ENCODE assay signal across 8 cellular contexts in the genomic region with DNA sequence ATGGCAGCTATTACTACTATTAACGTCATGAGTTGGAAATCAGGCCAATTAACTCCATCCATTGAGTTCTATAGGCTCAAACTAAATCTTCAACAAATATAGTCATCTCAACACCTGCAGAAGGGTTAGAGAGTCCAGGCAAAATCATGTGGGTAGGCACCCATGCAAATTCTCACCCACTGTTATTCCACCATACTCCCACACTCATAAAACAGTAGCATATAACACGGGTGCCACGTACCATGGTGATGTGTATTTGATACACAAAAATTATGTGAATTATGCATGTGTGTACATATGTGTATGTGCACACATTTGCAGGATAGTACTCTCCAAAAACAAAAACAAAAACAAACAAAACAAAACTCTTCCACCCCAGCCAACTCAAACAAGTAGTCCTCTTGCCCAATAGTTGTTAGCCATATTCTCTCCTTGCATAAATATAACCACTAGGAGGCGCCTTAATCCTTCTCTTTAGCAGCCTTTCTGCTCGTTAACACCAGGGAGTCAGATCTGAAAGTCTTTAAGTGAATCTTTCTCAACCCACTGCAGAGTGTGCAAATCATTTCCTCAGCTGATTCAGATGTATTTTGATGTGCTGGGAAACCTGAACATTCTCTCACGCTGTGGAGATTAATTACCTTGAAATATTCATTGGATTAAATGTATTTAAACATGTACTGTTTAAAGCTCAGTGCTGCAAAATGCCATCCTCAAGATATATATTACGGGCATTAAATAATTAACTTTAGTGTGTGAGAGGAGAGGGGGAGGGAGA. TPM values are rescaled to one million over a fixed set of nuclear protein-coding genes. Genes with fewer than 3 reads are reported as not detected.
DNase-seq lines count a peak whose midpoint lies in the region; ATAC-seq, FAIRE-seq and TF ChIP-seq lines count a peak whose summit lies in the region.

No MANE protein-coding gene starts in this region.

- DNase-seq in ELR (ENCODE audit: low read depth) (peak; percentile 83), KG1 (lab: John Stamatoyannopoulos, UW) (peak; percentile 45), NOMO-1 treated with dmso at 0.1 percent for 144 hours (lab: John Stamatoyannopoulos, UW; ENCODE audit: unreplicated experiment) (peak; percentile 91), breast epithelium (ENCODE audit: low spot score in 2 of 2) (no peak), kidney (no peak), thoracic aorta (ENCODE audit: low spot score) (no peak)

- FAIRE-seq in kidney (lab: Jason Lieb, UNC), result peak; percentile 85

- H3K36me3 ChIP-seq in breast epithelium, result no peaks in the 10 kb centered on the region
- no peaks in the 10 kb centered on the region for H3K36me3 ChIP-seq in kidney (ENCODE audit: control insufficient read depth in 1 of 2, insufficient read depth in 2 of 2, low read length in 2 of 2)
- no peaks in the 10 kb centered on the region for H3K36me3 ChIP-seq in thoracic aorta

- no peak for TF ChIP-seq POLR2A in breast epithelium (IDR thresholded peaks at IDR 0.05)

- H3K9ac ChIP-seq in kidney (ENCODE audit: low read length in 2 of 2), result no peak overlapping the region

- H3K9me3 ChIP-seq in breast epithelium (no peaks in the 10 kb centered on the region), kidney (ENCODE audit: control insufficient read depth in 1 of 2, low read length in 2 of 2) (no peaks in the 10 kb centered on the region), thoracic aorta (no peaks in the 10 kb centered on the region)

- H3K27me3 ChIP-seq in breast epithelium, result no peaks in the 10 kb centered on the region
- H3K27me3 ChIP-seq in thoracic aorta (replicated peaks; ENCODE audit: insufficient read depth), result no peaks in the 10 kb centered on the region

- no peak overlapping the region for H3K27ac ChIP-seq in breast epithelium
- H3K27ac ChIP-seq in kidney (ENCODE audit: low read depth in 2 of 2, low read length in 2 of 2), result no peak overlapping the region
- no peak overlapping the region for H3K27ac ChIP-seq in thoracic aorta

- H3K4me3 ChIP-seq in breast epithelium (no peak overlapping the region), kidney (ENCODE audit: low read length in 2 of 2) (no peak overlapping the region), thoracic aorta (no peak overlapping the region)

- intact Hi-C loops in breast epithelium (cut with DNase I; ENCODE audit: low total_unique reads) (no loop called here), kidney (cut with DNase I) (loop anchor here (10.0 kb wide), 1 partner anchor 1437 kb away; no protein-coding TSS in a partner anchor)

- ATAC-seq in GM21528 (IDR thresholded peaks at IDR 0.05; ENCODE audit: low FRiP score, unreplicated experiment) (peak; percentile 83), thoracic aorta (ENCODE audit: insufficient number of reproducible peaks, low FRiP score, low read depth) (peak; percentile 50), GM21825 (IDR thresholded peaks at IDR 0.05; ENCODE audit: unreplicated experiment) (no peak)

- TF ChIP-seq CTCF in breast epithelium (IDR thresholded peaks at IDR 0.05) (peak; percentile 81 to 86 (median 84)), kidney (IDR thresholded peaks at IDR 0.05; ENCODE audit: borderline replicate concordance, extremely low read depth, insufficient read depth) (peak; percentile 89), thoracic aorta (IDR thresholded peaks at IDR 0.05) (peak; percentile 77)

- H3K4me1 ChIP-seq in breast epithelium (no peaks in the 10 kb centered on the region), kidney (ENCODE audit: control insufficient read depth in 1 of 2, insufficient read depth in 1 of 2, low read depth in 1 of 2, low read length in 2 of 2) (no peaks in the 10 kb centered on the region), thoracic aorta (ENCODE audit: control insufficient read depth in 1 of 2, low read depth in 2 of 2) (no peaks in the 10 kb centered on the region)

RNA-seq across cellular contexts. Expression of gene COPB2, which starts 38.0 kb away (rescaled TPM):
- total RNA-seq in breast epithelium (100 to 1,000 TPM in 2 of 3 donors, 10 to 100 TPM in 1; 76.5 to 109 (median 109) TPM), kidney (124 TPM), thoracic aorta (100 to 1,000 TPM in 1 of 2 donors, 10 to 100 TPM in 1; 67.4 to 114 TPM)
- 47.3 TPM for polyA plus RNA-seq in kidney (ENCODE audit: insufficient read depth, low read depth, low replicate concordance)

RNA-seq across cellular contexts. Expression of gene RBP2, which starts 48.8 kb away (rescaled TPM):
- total RNA-seq in breast epithelium (1 to 10 TPM in 1 of 3 donors, not detected in 2; 1.3 TPM), kidney (not detected), thoracic aorta (not detected)
- 13.5 TPM for polyA plus RNA-seq in kidney (ENCODE audit: insufficient read depth, low read depth, low replicate concordance)

Comparison
In these comparisons a context has a peak if more than half of its experiments do, and no peak if none do; other contexts are left out.
1. DNase-seq: peak in ELR (single experiment), KG1 (single experiment) and NOMO-1 treated with dmso at 0.1 percent for 144 hours (single experiment); none in breast epithelium (0 of 2), kidney (single experiment) and thoracic aorta (single experiment).
2. Peak in every context shown above with its lines, with median percentiles within 50 percentile points of each other: CTCF ChIP-seq.